ENCODE assay signal across 9 cellular contexts in genomic region chr11:67563354-67564114, GRCh38.
DNase-seq lines count a peak whose midpoint lies in the region; ATAC-seq and TF ChIP-seq lines count a peak whose summit lies in the region.
"Had no signal": no experiment of that assay in that cellular context is flagged by ENCODE, and none has a peak within 500 bp of the region (broad histone marks: within the 10 kb centered on the region; RNA-seq: fewer than 3 reads in every experiment).

No MANE protein-coding gene starts in this region.

- no peak for ATAC-seq in HG03354 (IDR thresholded peaks at IDR 0.05; ENCODE audit: poor library complexity, severe bottlenecking, unreplicated experiment)

- no peak overlapping the region for H3K27ac ChIP-seq in HEK293 (ENCODE audit: extremely low read depth, low read depth, low read length)

- H3K9me3 ChIP-seq in HEK293 (ENCODE audit: control insufficient read depth, insufficient read depth, low read depth, low read length), result no peaks in the 10 kb centered on the region

- CTCF ChIA-PET in HEK293 (lab: Yijun Ruan, JAX), result interaction anchor here (0.8 to 1.1 kb wide), 3 partner anchors 9 to 20 kb away, joined by 3 to 4 read pairs (median 3); partner anchors contain the start of gene GSTP1

- H3K4me3 ChIP-seq in HEK293 (ENCODE audit: low read depth, low read length), result no peak overlapping the region
- no peak overlapping the region for H3K4me3 ChIP-seq in astrocyte of the spinal cord (ENCODE audit: low read depth, low read length)

- H3K36me3 ChIP-seq in HEK293 (ENCODE audit: control insufficient read depth in 2 of 2, insufficient read depth in 1 of 2, low read length in 2 of 2), result no peaks in the 10 kb centered on the region

- DNase-seq in astrocyte of the spinal cord (ENCODE audit: low read depth, low spot score) (peak; percentile 87), iris pigment epithelial cell (ENCODE audit: low read depth) (peak; percentile 96), stromal cell of bone marrow (ENCODE audit: low read depth) (peak; percentile 61), GM20000 (ENCODE audit: low spot score) (no peak), hippocampal formation (lab: John Stamatoyannopoulos, UW) (no peak)
- DNase-seq in activated naive CD4-positive, alpha-beta T cell treated with Interleukin-2 at 50 U/mL for 16 hours, result no peak
- DNase-seq: activated T-cell treated with anti-CD3 and anti-CD28 coated beads, Interleukin-2, amount 50 U/mL, for 1 hour had no signal

- H3K4me1 ChIP-seq in HEK293 (ENCODE audit: control insufficient read depth, insufficient read depth, low read length), result no peaks in the 10 kb centered on the region

- in situ Hi-C loops in astrocyte of the spinal cord (cut with HindIII; ENCODE audit: low sequenced_read_pairs), result no loop called here

- POLR2A ChIA-PET in HEK293 (lab: Yijun Ruan, JAX), result no interaction called here

- TF ChIP-seq CTCF in HEK293 (tag by site-specific recombination; IDR thresholded peaks at IDR 0.05) (no peak), astrocyte of the spinal cord (IDR thresholded peaks at IDR 0.05; ENCODE audit: low read depth, low read length) (no peak), GM20000 (IDR thresholded peaks at IDR 0.05; ENCODE audit: extremely low read depth, missing control alignments) (no peak)

TF ChIP-seq in HEK293, 187 proteins besides CTCF, POLR2A, EP300 and RAD21:
- TF ChIP-seq FEZF1 (tag by site-specific recombination; IDR thresholded peaks at IDR 0.05) (no peak), ZNF629 (tag by site-specific recombination; IDR thresholded peaks at IDR 0.05) (peak; percentile 69), ZNF707 (tag by site-specific recombination; IDR thresholded peaks at IDR 0.05) (no peak)

Comparison
In these comparisons a context has a peak if more than half of its experiments do, and no peak if none do; other contexts are left out.
1. DNase-seq: peak in astrocyte of the spinal cord (single experiment), iris pigment epithelial cell (single experiment) and stromal cell of bone marrow (single experiment); none in GM20000 (single experiment), activated naive CD4-positive, alpha-beta T cell treated with Interleukin-2 at 50 U/mL for 16 hours (single experiment) and hippocampal formation (0 of 2).